Comparison of ENCODE assay signal across 23 cellular contexts in genomic region chr12:68561830-68562229, GRCh38. TPM values are rescaled to one million over a fixed set of nuclear protein-coding genes. Genes with fewer than 3 reads are reported as not detected.
DNase-seq lines count a peak whose midpoint lies in the region; ATAC-seq, FAIRE-seq and TF ChIP-seq lines count a peak whose summit lies in the region.
"Had no signal": no experiment of that assay in that cellular context is flagged by ENCODE, and none has a peak within 500 bp of the region (broad histone marks: within the 10 kb centered on the region; RNA-seq: fewer than 3 reads in every experiment).

No MANE protein-coding gene starts in this region.

- intact Hi-C loops in HepG2 (cut with micrococcal nuclease; ENCODE audit: unreplicated experiment): no loop called here
- intact Hi-C loops in right lobe of liver (cut with DNase I): no loop called here
- intact Hi-C loops in dendritic cell treated with granulocyte-macrophage colony-stimulating factor and Interleukin-4, amounts not matched to agents 40 ng/mL and 50 ng/mL, for 4 days (cut with micrococcal nuclease): loop anchor here (2.0 kb wide), 1 partner anchor 41 kb away; no protein-coding TSS in a partner anchor
- intact Hi-C loops in pancreas (cut with DNase I): no loop called here

- CTCF ChIA-PET in HepG2 (lab: Yijun Ruan, JAX; ENCODE audit: low intra/inter-chr PET ratio, low total read pairs): no interaction called here

- TF ChIP-seq EP300 in HepG2 (IDR thresholded peaks at IDR 0.05; ENCODE audit: low read depth in 2 of 2, low read length in 2 of 2): no peak
- no peak for TF ChIP-seq EP300 in HepG2 (CRISPR knock-in tag; IDR thresholded peaks at IDR 0.05; ENCODE audit: borderline replicate concordance)

- FAIRE-seq in HepG2 (lab: Jason Lieb, UNC) (no peak), pancreas (lab: Jason Lieb, UNC) (no peak)
- FAIRE-seq: A549, D721Med, G401.6, GM12891, GM18507 had no signal

- in situ Hi-C loops in HepG2 (cut with HindIII; ENCODE audit: extremely low pct_ligation_motif_present, low pct_unique_long_range_greater_than_20kb): no loop called here

- no peak overlapping the region for H3K4me3 Mint-ChIP-seq in dendritic cell treated with granulocyte-macrophage colony-stimulating factor and Interleukin-4, amounts not matched to agents 40 ng/mL and 50 ng/mL, for 4 days
- H3K4me3 Mint-ChIP-seq: B cell; CD4-positive, alpha-beta T cell; CD8-positive, alpha-beta T cell had no signal

- H4K20me1 ChIP-seq in HepG2 (ENCODE audit: insufficient read depth, low read length): no peaks in the 10 kb centered on the region
- H4K20me1 ChIP-seq: BLaER1 treated with 17β-estradiol and CSF1 and Interleukin-3, amounts not matched to agents 10 nM and 100 nM had no signal

- peak overlapping the region; percentile 96 for H3K27ac Mint-ChIP-seq in dendritic cell treated with granulocyte-macrophage colony-stimulating factor and Interleukin-4, amounts not matched to agents 40 ng/mL and 50 ng/mL, for 4 days
- H3K27ac Mint-ChIP-seq: B cell; CD4-positive, alpha-beta T cell; CD8-positive, alpha-beta T cell had no signal

- H3K4me2 ChIP-seq in HepG2 (ENCODE audit: low read depth, low read length): no peak overlapping the region
- no peak overlapping the region for H3K4me2 ChIP-seq in mesendoderm (ENCODE audit: low read length)
- H3K4me2 ChIP-seq: A549 had no signal

- H2AFZ ChIP-seq in HepG2 (ENCODE audit: low read length): no peak overlapping the region

- H2BK5ac ChIP-seq in mesendoderm (ENCODE audit: low read length): no peak overlapping the region

- DNase-seq in HepG2 (ENCODE audit: low spot score) (no peak), right lobe of liver (no peak), mesendoderm (peak; percentile 38), pancreas (no peak), foreskin melanocyte (no peak)
- DNase-seq: AML-193; Caco-2; Calu3; CD4-positive, alpha-beta T cell; CD8-positive, alpha-beta T cell; DMS79 treated with DMSO at 0.1 percent for 48 hours; GF-D8 had no signal

- H3K23ac ChIP-seq in mesendoderm (ENCODE audit: low read length): no peak overlapping the region

- H2BK15ac ChIP-seq in mesendoderm (replicated peaks; ENCODE audit: low read depth): no peak overlapping the region

- H3K4ac ChIP-seq in mesendoderm (ENCODE audit: low read depth, low read length): no peak overlapping the region

- H3K36me3 ChIP-seq in HepG2 (replicated peaks in 1 of 2; ENCODE audit: control insufficient read depth in 1 of 2, insufficient read depth in 2 of 2, low read length in 2 of 2) (no peaks in the 10 kb centered on the region), right lobe of liver (no peaks in the 10 kb centered on the region), mesendoderm (ENCODE audit: control insufficient read depth, insufficient read depth, low read length) (no peaks in the 10 kb centered on the region), pancreas (no peaks in the 10 kb centered on the region)
- H3K36me3 ChIP-seq: BLaER1 treated with 17β-estradiol and CSF1 and Interleukin-3, amounts not matched to agents 10 nM and 100 nM had no signal

- H2AK5ac ChIP-seq in mesendoderm (ENCODE audit: low read length): no peak overlapping the region

- no TSS peak for BruUV-seq in HepG2 (replicated peaks; lab: Mats Ljungman, UMichigan)

- no peaks in the 10 kb centered on the region for H3K79me1 ChIP-seq in mesendoderm (ENCODE audit: low read length)

- H3K9ac ChIP-seq in HepG2 (ENCODE audit: insufficient read depth, low read depth, low read length) (no peak overlapping the region), mesendoderm (ENCODE audit: low read length) (no peak overlapping the region)
- H3K9ac ChIP-seq: BLaER1 treated with 17β-estradiol and CSF1 and Interleukin-3, amounts not matched to agents 10 nM and 100 nM had no signal

- H3K9me3 ChIP-seq in HepG2 (ENCODE audit: low read length): no peaks in the 10 kb centered on the region
- H3K9me3 ChIP-seq in right lobe of liver: no peaks in the 10 kb centered on the region
- no peaks in the 10 kb centered on the region for H3K9me3 ChIP-seq in pancreas
- H3K9me3 ChIP-seq: A549, Caco-2 had no signal

- no peak for TF ChIP-seq POLR2A in HepG2 (IDR thresholded peaks at IDR 0.05; ENCODE audit: insufficient read depth in 1 of 2, low read depth in 2 of 2, low read length in 2 of 2)
- TF ChIP-seq POLR2A in right lobe of liver (IDR thresholded peaks at IDR 0.05): no peak

- H4K8ac ChIP-seq in mesendoderm (ENCODE audit: low read depth, low read length): no peak overlapping the region

- no peak overlapping the region for H2BK120ac ChIP-seq in mesendoderm (ENCODE audit: low read depth, low read length)

- ATAC-seq in HepG2: no peak
- no peak for ATAC-seq in right lobe of liver
- ATAC-seq in pancreas: no peak
- no peak for ATAC-seq in GM18502 (IDR thresholded peaks at IDR 0.05; ENCODE audit: poor library complexity, unreplicated experiment)
- ATAC-seq: A549; CD8-positive, alpha-beta T cell had no signal

- POLR2A ChIA-PET in HepG2 (lab: Yijun Ruan, JAX): no interaction called here

- TF ChIP-seq CTCF in HepG2 (CRISPR knock-in tag; IDR thresholded peaks at IDR 0.05) (no peak), right lobe of liver (IDR thresholded peaks at IDR 0.05) (no peak), pancreas (IDR thresholded peaks at IDR 0.05) (no peak)

- TF ChIP-seq RAD21 in HepG2 (CRISPR knock-in tag; IDR thresholded peaks at IDR 0.05): no peak

- no peaks in the 10 kb centered on the region for H3K27me3 Mint-ChIP-seq in dendritic cell treated with granulocyte-macrophage colony-stimulating factor and Interleukin-4, amounts not matched to agents 40 ng/mL and 50 ng/mL, for 4 days
- H3K27me3 Mint-ChIP-seq: B cell; CD4-positive, alpha-beta T cell had no signal

- H3K79me2 ChIP-seq in HepG2 (ENCODE audit: insufficient read depth, low read length) (no peaks in the 10 kb centered on the region), mesendoderm (ENCODE audit: control insufficient read depth, insufficient read depth, low read length) (no peaks in the 10 kb centered on the region)

- H3K4me1 Mint-ChIP-seq in dendritic cell treated with granulocyte-macrophage colony-stimulating factor and Interleukin-4, amounts not matched to agents 40 ng/mL and 50 ng/mL, for 4 days (ENCODE audit: low read depth): peaks cover 34% of the 10 kb centered on the region

- H3K4me3 ChIP-seq in HepG2 (replicated peaks in 1 of 3; ENCODE audit: insufficient read depth in 1 of 3, low read depth in 2 of 3, low read length in 3 of 3) (no peak overlapping the region), right lobe of liver (no peak overlapping the region), mesendoderm (ENCODE audit: low read length) (no peak overlapping the region), pancreas (no peak overlapping the region)
- H3K4me3 ChIP-seq: A549; BLaER1 treated with 17β-estradiol and CSF1 and Interleukin-3, amounts not matched to agents 10 nM and 100 nM had no signal

- no peak overlapping the region for H4K5ac ChIP-seq in mesendoderm (ENCODE audit: low read length)

- no peak overlapping the region for H3K56ac ChIP-seq in mesendoderm (ENCODE audit: low read length)

- no peak overlapping the region for H3K27ac ChIP-seq in HepG2 (ENCODE audit: extremely low read length, insufficient read depth, low read length)
- H3K27ac ChIP-seq in right lobe of liver: no peak overlapping the region
- H3K27ac ChIP-seq in mesendoderm (ENCODE audit: low read depth, low read length): no peak overlapping the region
- H3K27ac ChIP-seq in pancreas: no peak overlapping the region
- H3K27ac ChIP-seq: 22Rv1, A549, C4-2B had no signal

- H3K18ac ChIP-seq in mesendoderm (ENCODE audit: low read length): no peak overlapping the region

- no peaks in the 10 kb centered on the region for H3K4me1 ChIP-seq in HepG2 (ENCODE audit: insufficient read depth, low read length)
- no peaks in the 10 kb centered on the region for H3K4me1 ChIP-seq in right lobe of liver
- peaks cover 2% of the 10 kb centered on the region for H3K4me1 ChIP-seq in mesendoderm (ENCODE audit: control insufficient read depth, low read depth, low read length)
- no peaks in the 10 kb centered on the region for H3K4me1 ChIP-seq in pancreas

- 40% methylated on average over 10 of the region's 10 CpGs for WGBS in HepG2 (ENCODE audit: low lambda C conversion rate)
- 68% methylated on average over 9 of the region's 10 CpGs for WGBS in right lobe of liver (ENCODE audit: insufficient coverage, low coverage, low lambda C conversion rate, missing lambda C conversion rate)
- no CpG with 5 or more reads among the region's 10 CpGs for WGBS in mesendoderm (ENCODE audit: extremely low coverage, insufficient coverage, low lambda C conversion rate)
- WGBS in pancreas, 2 donors: 58 to 66% methylated on average over 10 of the region's 10 CpGs

- no peaks in the 10 kb centered on the region for H3K9me3 Mint-ChIP-seq in dendritic cell treated with granulocyte-macrophage colony-stimulating factor and Interleukin-4, amounts not matched to agents 40 ng/mL and 50 ng/mL, for 4 days
- H3K9me3 Mint-ChIP-seq: CD4-positive, alpha-beta T cell; CD8-positive, alpha-beta T cell had no signal

- H3K27me3 ChIP-seq in HepG2 (ENCODE audit: control insufficient read depth in 1 of 2, insufficient read depth in 2 of 2, low read length in 2 of 2) (no peaks in the 10 kb centered on the region), right lobe of liver (no peaks in the 10 kb centered on the region), mesendoderm (ENCODE audit: insufficient read depth, low read length, poor library complexity) (no peaks in the 10 kb centered on the region), pancreas (no peaks in the 10 kb centered on the region)
- H3K27me3 ChIP-seq: BLaER1 treated with 17β-estradiol and CSF1 and Interleukin-3, amounts not matched to agents 10 nM and 100 nM had no signal

- no peaks in the 10 kb centered on the region for H3K36me3 Mint-ChIP-seq in dendritic cell treated with granulocyte-macrophage colony-stimulating factor and Interleukin-4, amounts not matched to agents 40 ng/mL and 50 ng/mL, for 4 days (ENCODE audit: low read depth)
- H3K36me3 Mint-ChIP-seq: CD8-positive, alpha-beta T cell had no signal

RNA-seq across cellular contexts. Expression of gene RAP1B, which starts 48.9 kb away (rescaled TPM):
- total RNA-seq in HepG2 (2016; rRNA removed; fragmentation: Illumina TruSeq; extraction: Trizol): 92.7 and 129 TPM in 2 replicates
- 42.6 and 48.0 TPM in 2 replicates for total RNA-seq in HepG2 (2016; cell fraction: cytosol; rRNA removed; fragmentation: Illumina TruSeq; extraction: Trizol; ENCODE audit: low read depth)
- total RNA-seq in HepG2 (2016; cell fraction: insoluble cytoplasmic fraction; rRNA removed; fragmentation: Illumina TruSeq; extraction: Trizol): 87.1 and 128 TPM in 2 replicates
- 96.4 and 97.6 TPM in 2 replicates for total RNA-seq in HepG2 (2016; cell fraction: membrane; rRNA removed; fragmentation: Illumina TruSeq; extraction: Trizol)
- 44.6 and 47.4 TPM in 2 replicates for total RNA-seq in HepG2 (2016; cell fraction: nucleus; rRNA removed; fragmentation: Illumina TruSeq; extraction: Trizol)
- 56.6 and 71.1 TPM in 2 replicates for polyA plus RNA-seq in HepG2 (2011; rRNA removed)
- 39.2 and 62.2 TPM in 2 replicates for polyA plus RNA-seq in HepG2 (2011; cell fraction: cytosol; rRNA removed)
- 17.4 and 23.5 TPM in 2 replicates for polyA plus RNA-seq in HepG2 (2011; cell fraction: nucleus; rRNA removed)
- polyA plus RNA-seq in HepG2 (2012): 73.2 and 76.4 TPM in 2 replicates
- polyA plus RNA-seq in HepG2 (2016; cell fraction: cytosol; fragmentation: Illumina TruSeq; extraction: Trizol; ENCODE audit: low read depth): 45.2 and 58.6 TPM in 2 replicates
- polyA plus RNA-seq in HepG2 (2016; cell fraction: insoluble cytoplasmic fraction; fragmentation: Illumina TruSeq; extraction: Trizol; ENCODE audit: low read depth): 158 and 166 TPM in 2 replicates
- 84.2 and 93.1 TPM in 2 replicates for polyA plus RNA-seq in HepG2 (2016; cell fraction: membrane; fragmentation: Illumina TruSeq; extraction: Trizol; ENCODE audit: low read depth)
- 80.7 and 83.5 TPM in 2 replicates for polyA plus RNA-seq in HepG2 (2016; cell fraction: nucleus; fragmentation: Illumina TruSeq; extraction: Trizol; ENCODE audit: insufficient read depth, low read depth)
- polyA minus RNA-seq in HepG2 (2011; rRNA and poly(A)+ RNA removed; ENCODE audit: low replicate concordance): 19.4 and 29.7 TPM in 2 replicates
- polyA minus RNA-seq in HepG2 (2011; cell fraction: cytosol; rRNA and poly(A)+ RNA removed): 45.2 and 50.6 TPM in 2 replicates
- polyA minus RNA-seq in HepG2 (2011; cell fraction: nucleus; rRNA and poly(A)+ RNA removed): 43.8 and 54.3 TPM in 2 replicates
- 100 to 1,000 TPM in 1 of 6 experiments, 10 to 100 TPM in 5; 49.7 to 120 (median 64.3) TPM for total RNA-seq in right lobe of liver
- 121 TPM for polyA plus RNA-seq in mesendoderm (2013, experiment 1 of 2)
- polyA plus RNA-seq in mesendoderm (2013, experiment 2 of 2): 122 TPM
- total RNA-seq in pancreas: 10 to 100 TPM; 29.8 to 60.5 (median 37.1) TPM
- 10 to 100 TPM; 30.1 to 47.0 TPM for polyA plus RNA-seq in pancreas
